ENCODE assay signal across 7 cellular contexts in the genomic region with DNA sequence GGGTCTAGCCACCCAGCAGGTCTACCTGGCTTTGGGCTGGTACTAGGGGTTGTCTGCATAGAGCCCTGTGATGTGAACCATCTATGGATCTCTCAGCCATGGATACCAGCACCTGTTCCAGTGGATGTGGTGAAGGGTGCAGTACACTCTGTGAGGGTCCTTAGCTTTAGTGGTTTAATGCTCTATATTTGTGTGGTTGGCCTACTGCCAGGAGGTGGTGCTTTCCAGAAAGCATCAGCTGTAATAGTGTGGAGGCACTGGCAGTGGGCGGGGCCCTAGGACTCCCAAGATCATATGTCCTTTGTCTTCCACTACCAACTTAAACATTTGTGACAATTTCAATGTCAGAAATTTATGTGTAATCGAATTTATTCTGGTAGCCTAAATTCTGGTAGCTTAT.
DNase-seq lines count a peak whose midpoint lies in the region; ATAC-seq and TF ChIP-seq lines count a peak whose summit lies in the region.
"Not testable (repeated sequence)": the region's sequence is repeated elsewhere in the genome, so short reads cannot be mapped to it uniquely, and the experiment has no call there.

No MANE protein-coding gene starts in this region.

- H4K8ac ChIP-seq in trophoblast cell (ENCODE audit: low read depth, low read length), result not testable (repeated sequence)

- not testable (repeated sequence) for H3K79me2 ChIP-seq in trophoblast cell (ENCODE audit: control insufficient read depth, insufficient read depth, low read length, poor library complexity)

- WGBS in trophoblast cell (ENCODE audit: extremely low coverage, insufficient coverage, insufficient read length), result no CpG with 5 or more reads among the region's 2 CpGs
- WGBS in sigmoid colon, 2 donors, result 67 to 71% methylated on average over 2 of the region's 2 CpGs
- 53% methylated on average over 2 of the region's 2 CpGs for WGBS in suprapubic skin

- not testable (repeated sequence) for H3K4me1 ChIP-seq in left lung; trophoblast cell (ENCODE audit: control insufficient read depth in 1 of 2, insufficient read depth in 2 of 2, low read length in 2 of 2); sigmoid colon; suprapubic skin

- not testable (repeated sequence) for H3K27ac ChIP-seq in coronary artery; left lung; trophoblast cell (ENCODE audit: low read depth, low read length); sigmoid colon; suprapubic skin

- not testable (repeated sequence) for H2BK12ac ChIP-seq in trophoblast cell (ENCODE audit: low read length)

- H3K4me3 ChIP-seq in coronary artery, left lung, sigmoid colon, suprapubic skin: not testable (repeated sequence)
- peak overlapping the region; percentile 54 for H3K4me3 ChIP-seq in trophoblast cell (ENCODE audit: low read depth, low read length)

- not testable (repeated sequence) for ATAC-seq in left lung

- not testable (repeated sequence) for H3K36me3 ChIP-seq in left lung; trophoblast cell (ENCODE audit: control insufficient read depth in 1 of 2, insufficient read depth in 2 of 2, low read length in 2 of 2); sigmoid colon; suprapubic skin

- not testable (repeated sequence) for TF ChIP-seq CTCF in GM10248 (IDR thresholded peaks at IDR 0.05; ENCODE audit: control extremely low read depth, extremely low read depth, low read depth, missing control alignments); coronary artery (IDR thresholded peaks at IDR 0.05); left lung (IDR thresholded peaks at IDR 0.05); sigmoid colon (IDR thresholded peaks at IDR 0.05); suprapubic skin (IDR thresholded peaks at IDR 0.05)

- H3K27me3 ChIP-seq in left lung; trophoblast cell (ENCODE audit: insufficient read depth, low read length); sigmoid colon; suprapubic skin: not testable (repeated sequence)

- CTCF ChIA-PET in GM10248 (lab: Yijun Ruan, JAX), result not testable (repeated sequence)

- not testable (repeated sequence) for H3K79me1 ChIP-seq in trophoblast cell (ENCODE audit: low read length)

- not testable (repeated sequence) for H4K12ac ChIP-seq in trophoblast cell (ENCODE audit: low read depth, low read length)

- not testable (repeated sequence) for H3K4me2 ChIP-seq in trophoblast cell (ENCODE audit: low read length)

- TF ChIP-seq EP300 in sigmoid colon (IDR thresholded peaks at IDR 0.05); suprapubic skin (IDR thresholded peaks at IDR 0.05): not testable (repeated sequence)

- not testable (repeated sequence) for H2AFZ ChIP-seq in trophoblast cell (ENCODE audit: insufficient read depth, low read length, poor library complexity)

- H3K9ac ChIP-seq in trophoblast cell (ENCODE audit: low read length), result not testable (repeated sequence)

- H3K23ac ChIP-seq in trophoblast cell (ENCODE audit: low read length), result not testable (repeated sequence)

- intact Hi-C loops in left lung (cut with DNase I); sigmoid colon (cut with DNase I): not testable (repeated sequence)

- H2BK5ac ChIP-seq in trophoblast cell (ENCODE audit: low read depth, low read length, poor library complexity), result not testable (repeated sequence)

- H2AK5ac ChIP-seq in trophoblast cell (ENCODE audit: low read length), result not testable (repeated sequence)

- not testable (repeated sequence) for H2BK120ac ChIP-seq in trophoblast cell (ENCODE audit: insufficient read depth, low read length, poor library complexity)

- H3K14ac ChIP-seq in trophoblast cell (ENCODE audit: low read length), result not testable (repeated sequence)

- not testable (repeated sequence) for H3K9me3 ChIP-seq in left lung, sigmoid colon, suprapubic skin
- H3K9me3 ChIP-seq in trophoblast cell (ENCODE audit: insufficient read depth, low read depth, low read length), result peaks cover 18% of the 10 kb centered on the region

- TF ChIP-seq POLR2A in sigmoid colon (IDR thresholded peaks at IDR 0.05); suprapubic skin (IDR thresholded peaks at IDR 0.05): not testable (repeated sequence)

- not testable (repeated sequence) for H3K4ac ChIP-seq in trophoblast cell (ENCODE audit: low read depth, low read length)

- POLR2A ChIA-PET in GM10248 (lab: Yijun Ruan, JAX), result not testable (repeated sequence)

- not testable (repeated sequence) for H3K18ac ChIP-seq in trophoblast cell (ENCODE audit: low read length)

- DNase-seq in GM10248 (ENCODE audit: extremely low spot score) (peak; percentile 0), activated gamma-delta T cell treated with Interleukin-2 at 50 U/mL for 16 hours (peak; percentile 1), coronary artery (ENCODE audit: low spot score) (peak; percentile 55), left lung (peak; percentile 24 to 34), sigmoid colon (peak; percentile 58), suprapubic skin (ENCODE audit: low spot score in 2 of 2) (peak; percentile 53 to 71)
- not testable (repeated sequence) for DNase-seq in trophoblast cell

- H4K91ac ChIP-seq in trophoblast cell (ENCODE audit: low read depth, low read length), result not testable (repeated sequence)
